Comparison of ENCODE assay signal across 2 cellular contexts in genomic region chr10:32174349-32174893, GRCh38.
A peak's percentile ranks its signal among the peaks of the same experiment; 100 is the strongest.
TF ChIP-seq lines count a peak whose summit lies in the region.

No MANE protein-coding gene starts in this region.

TF ChIP-seq in HepG2, 621 proteins besides CTCF, POLR2A, EP300 and RAD21 (continued from another document):
- TF ChIP-seq CEBPG (CRISPR knock-in tag; IDR thresholded peaks at IDR 0.05) (peak; percentile 52), POGK (CRISPR knock-in tag; conservative IDR thresholded peaks at IDR 0.05) (no peak), TOE1 (CRISPR knock-in tag; IDR thresholded peaks at IDR 0.05) (no peak)

TF ChIP-seq in K562, 482 proteins besides CTCF, POLR2A, EP300 and RAD21 (continued from another document):
- TF ChIP-seq POU5F1 (IDR thresholded peaks at IDR 0.05; ENCODE audit: borderline replicate concordance, low read depth, low read length, partially characterized antibody) (no peak), CEBPG (CRISPR knock-in tag; IDR thresholded peaks at IDR 0.05) (no peak), CEBPG (tag; conservative IDR thresholded peaks at IDR 0.05 in 1 of 2, IDR thresholded peaks at IDR 0.05 in 1 of 2) (peak in 1 of 2 experiments; percentile 47; a peak in 1 of 4 replicates), ZNF232 (CRISPR knock-in tag; IDR thresholded peaks at IDR 0.05) (no peak)
